In genomic region chr1:237324226-237324625, GRCh38 we compare ENCODE assay signal across 27 cellular contexts.
"Had no signal": no experiment of that assay in that cellular context is flagged by ENCODE, and none has a peak within 500 bp of the region (broad histone marks: within the 10 kb centered on the region; RNA-seq: fewer than 3 reads in every experiment).

No MANE protein-coding gene starts in this region.

- ATAC-seq: activated naive CD4-positive, alpha-beta T cell treated with anti-CD3 and anti-CD28 coated beads, Interleukin-2, amount 50 U/mL, for 72 hours; activated naive CD8-positive, alpha-beta T cell treated with anti-CD3 and anti-CD28 coated beads, Interleukin-2, amount 50 U/mL, for 24 hours; activated T-cell treated with anti-CD3 and anti-CD28 coated beads, Interleukin-2, amount 50 U/mL, for 4 hours; body of pancreas; Panc1; Right ventricle myocardium inferior; T-cell had no signal

- DNase-seq: activated CD4-positive, alpha-beta memory T cell treated with anti-CD3 and anti-CD28 coated beads for 36 hours; activated CD4-positive, alpha-beta T cell treated with anti-CD3 and anti-CD28 coated beads, Interleukin-2, amount 10 ng/mL, durations not matched to agents 7 days and 5 days; activated CD4-positive, CD25-positive, alpha-beta regulatory T cell; activated CD8-positive, alpha-beta memory T cell treated with anti-CD3 and anti-CD28 coated beads for 24 hours; activated effector memory CD4-positive, alpha-beta T cell treated with anti-CD3 and anti-CD28 coated beads, Interleukin-2, amount 50 U/mL, for 16 hours; activated naive CD4-positive, alpha-beta T cell treated with Interleukin-2 at 50 U/mL for 16 hours; activated naive CD8-positive, alpha-beta T cell treated with anti-CD3 and anti-CD28 coated beads, Interleukin-2, amount 50 U/mL, for 24 hours; activated T-cell treated with anti-CD3 and anti-CD28 coated beads, Interleukin-2, amount 50 U/mL, for 4 hours; amniotic stem cell; body of pancreas; central memory CD4-positive, alpha-beta T cell; Kasumi-1; KBM-7; NCI-H1105 treated with DMSO at 0.1 percent for 48 hours; NCI-H146; NCI-H2029; NCI-H345; NCI-H510A; NK-92 treated with Interleukin-12 subunit alpha and Interleukin-12 subunit beta, amount 100 ng/mL, for 24 hours; OCI-M1; RPMI8226; T-cell; T-helper 2 cell; T1000 had no signal
